In the genomic region with DNA sequence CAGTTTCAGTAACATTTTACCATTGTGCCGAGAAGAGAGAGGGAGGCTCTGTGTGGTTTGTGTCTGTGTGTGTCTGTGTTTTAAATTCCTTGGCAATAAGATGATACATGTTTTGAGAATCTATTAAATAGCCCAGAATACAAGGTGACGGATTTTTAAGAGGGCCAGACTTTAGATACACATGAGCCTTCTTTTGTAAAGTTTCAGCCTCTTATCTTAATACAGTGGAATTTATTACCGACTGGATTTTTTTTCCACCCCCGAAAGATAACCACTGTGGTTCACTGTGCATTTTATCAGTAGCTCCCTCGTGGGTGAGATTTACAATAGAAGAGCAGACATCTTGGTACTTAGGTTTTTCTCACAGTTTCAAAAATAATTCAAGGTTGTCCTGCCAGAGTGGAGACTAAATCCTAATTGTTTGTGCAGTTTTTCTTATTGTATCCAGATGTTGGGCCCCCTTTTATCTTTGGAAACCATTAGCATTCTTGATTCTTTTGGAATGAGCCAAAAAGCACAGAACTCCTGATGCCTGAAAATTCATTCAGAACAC, we compare ENCODE assay signal across 14 cellular contexts. TPM values are rescaled to one million over a fixed set of nuclear protein-coding genes. Genes with fewer than 3 reads are reported as not detected.
A peak's percentile ranks its signal among the peaks of the same experiment; 100 is the strongest.
DNase-seq lines count a peak whose midpoint lies in the region; ATAC-seq, FAIRE-seq and TF ChIP-seq lines count a peak whose summit lies in the region.
"Had no signal": no experiment of that assay in that cellular context is flagged by ENCODE, and none has a peak within 500 bp of the region (broad histone marks: within the 10 kb centered on the region; RNA-seq: fewer than 3 reads in every experiment).

No MANE protein-coding gene starts in this region.

- WGBS in mesodermal cell (ENCODE audit: insufficient coverage in 2 of 2), 2 experiments = 100% methylated on average over 1 to 2 of the region's 5 CpGs

- no peak for FAIRE-seq in frontal cortex (lab: Jason Lieb, UNC)
- FAIRE-seq: colon, H1 had no signal

- no peaks in the 10 kb centered on the region for H3K9me3 Mint-ChIP-seq in HFFc6
- no peaks in the 10 kb centered on the region for H3K9me3 Mint-ChIP-seq in activated naive CD8-positive, alpha-beta T cell treated with anti-CD3 and anti-CD28 coated beads for 36 hours
- H3K9me3 Mint-ChIP-seq: memory B cell had no signal

- H3K27ac Mint-ChIP-seq in HFFc6 = peak overlapping the region; percentile 90
- peak overlapping the region; percentile 36 for H3K27ac Mint-ChIP-seq in activated naive CD8-positive, alpha-beta T cell treated with anti-CD3 and anti-CD28 coated beads for 36 hours

- no peak for TF ChIP-seq CTCF in AG10803 (conservative IDR thresholded peaks at IDR 0.05; ENCODE audit: low read length)
- no peak for TF ChIP-seq CTCF in HFFc6 (IDR thresholded peaks at IDR 0.05)

- peaks cover 15% of the 10 kb centered on the region for H3K36me3 Mint-ChIP-seq in HFFc6 (ENCODE audit: low read depth)
- H3K36me3 Mint-ChIP-seq in activated naive CD8-positive, alpha-beta T cell treated with anti-CD3 and anti-CD28 coated beads for 36 hours = peaks cover 45% of the 10 kb centered on the region

- peaks cover 75% of the 10 kb centered on the region for H3K4me1 Mint-ChIP-seq in HFFc6 (ENCODE audit: low read depth)
- peaks cover 65% of the 10 kb centered on the region for H3K4me1 Mint-ChIP-seq in activated naive CD8-positive, alpha-beta T cell treated with anti-CD3 and anti-CD28 coated beads for 36 hours

- H3K27me3 Mint-ChIP-seq in HFFc6 (ENCODE audit: insufficient read depth) = no peaks in the 10 kb centered on the region; the same call in 1 of the 2 replicates
- no peaks in the 10 kb centered on the region for H3K27me3 Mint-ChIP-seq in activated naive CD8-positive, alpha-beta T cell treated with anti-CD3 and anti-CD28 coated beads for 36 hours
- H3K27me3 Mint-ChIP-seq: memory B cell had no signal

- peak overlapping the region; percentile 93 for H3K27ac ChIP-seq in mesodermal cell (ENCODE audit: low read depth, low read length, severe bottlenecking)
- H3K27ac ChIP-seq: right lobe of liver had no signal

- H3K9me3 ChIP-seq in mesodermal cell (ENCODE audit: control insufficient read depth, low read length) = no peaks in the 10 kb centered on the region
- H3K9me3 ChIP-seq: right lobe of liver had no signal

- no peak for ATAC-seq in HG03135 (IDR thresholded peaks at IDR 0.05; ENCODE audit: unreplicated experiment)
- ATAC-seq: right lobe of liver had no signal

- DNase-seq in AG10803 (ENCODE audit: low read depth) (peak; percentile 69), HFFc6 (peak; percentile 44), frontal cortex (ENCODE audit: low spot score in 2 of 2) (no peak), hypothalamus (lab: John Stamatoyannopoulos, UW) (no peak), NOMO-1 treated with DMSO at 0.1 percent for 48 hours (lab: John Stamatoyannopoulos, UW; ENCODE audit: unreplicated experiment) (no peak)
- DNase-seq in activated naive CD8-positive, alpha-beta T cell treated with anti-CD3 and anti-CD28 coated beads for 36 hours = no peak
- DNase-seq: C1 segment of cervical spinal cord, NCI-H526 treated with DMSO at 0.1 percent for 48 hours, right lobe of liver had no signal

- peaks cover 26% of the 10 kb centered on the region for H3K36me3 ChIP-seq in mesodermal cell (ENCODE audit: control insufficient read depth, insufficient read depth, low read length)
- H3K36me3 ChIP-seq: right lobe of liver had no signal

- no peak overlapping the region for H3K4me3 ChIP-seq in AG10803 (ENCODE audit: low read length)
- H3K4me3 ChIP-seq in mesodermal cell (ENCODE audit: extremely low read depth, insufficient read depth, low read length, poor library complexity, severe bottlenecking) = no peak overlapping the region
- H3K4me3 ChIP-seq: right lobe of liver had no signal

- peak overlapping the region; percentile 64 for H3K4me3 Mint-ChIP-seq in HFFc6
- H3K4me3 Mint-ChIP-seq in activated naive CD8-positive, alpha-beta T cell treated with anti-CD3 and anti-CD28 coated beads for 36 hours = no peak overlapping the region
- H3K4me3 Mint-ChIP-seq: memory B cell had no signal

- H3K4me1 ChIP-seq in mesodermal cell (ENCODE audit: control insufficient read depth, insufficient read depth, low read length, poor library complexity, severe bottlenecking) = peaks cover 31% of the 10 kb centered on the region

RNA-seq across cellular contexts. Expression of a gene that starts 49.9 kb away (rescaled TPM):
- total RNA-seq in HFFc6 (2021; fragmentation: NEBNext Ultra II Directional; extraction: Animal tissue kit (Norgen Biotek cat#: 25700)) = 10 to 100 TPM; 34.3 to 46.6 (median 36.6) TPM
- 100 to 1,000 TPM; 180 to 198 TPM for total RNA-seq in activated naive CD8-positive, alpha-beta T cell treated with anti-CD3 and anti-CD28 coated beads for 36 hours
- polyA plus RNA-seq in mesodermal cell (2013, experiment 1 of 2) = 25.5 TPM
- 25.5 TPM for polyA plus RNA-seq in mesodermal cell (2013, experiment 2 of 2)
- total RNA-seq in frontal cortex = 37.5 TPM

RNA-seq across cellular contexts. Expression of a gene that starts 56.0 kb away (rescaled TPM):
- total RNA-seq in HFFc6 (2021; fragmentation: NEBNext Ultra II Directional; extraction: Animal tissue kit (Norgen Biotek cat#: 25700)) = 10 to 100 TPM; 88.5 to 96.5 (median 93.0) TPM
- 10 to 100 TPM; 72.9 to 75.1 TPM for total RNA-seq in activated naive CD8-positive, alpha-beta T cell treated with anti-CD3 and anti-CD28 coated beads for 36 hours
- polyA plus RNA-seq in mesodermal cell (2013, experiment 1 of 2) = 100 TPM
- polyA plus RNA-seq in mesodermal cell (2013, experiment 2 of 2) = 91.6 TPM
- total RNA-seq in frontal cortex = 3.7 TPM

Comparison
In these comparisons a context has a peak if more than half of its experiments do, and no peak if none do; other contexts are left out.
1. DNase-seq: peak in AG10803 (single experiment) and HFFc6 (single experiment); none in activated naive CD8-positive, alpha-beta T cell treated with anti-CD3 and anti-CD28 coated beads for 36 hours (single experiment), frontal cortex (0 of 2), hypothalamus (0 of 51) and NOMO-1 treated with DMSO at 0.1 percent for 48 hours (single experiment).
2. RNA of a gene that starts 56.0 kb away (total RNA-seq): 88.5 to 96.5 TPM in HFFc6 and 72.9 to 75.1 TPM in activated naive CD8-positive, alpha-beta T cell treated with anti-CD3 and anti-CD28 coated beads for 36 hours; 3.7 TPM in frontal cortex (single experiment); every median in the first group is over 10 times any median in the second.